ENCODE assay signal across 16 cellular contexts in the genomic region with DNA sequence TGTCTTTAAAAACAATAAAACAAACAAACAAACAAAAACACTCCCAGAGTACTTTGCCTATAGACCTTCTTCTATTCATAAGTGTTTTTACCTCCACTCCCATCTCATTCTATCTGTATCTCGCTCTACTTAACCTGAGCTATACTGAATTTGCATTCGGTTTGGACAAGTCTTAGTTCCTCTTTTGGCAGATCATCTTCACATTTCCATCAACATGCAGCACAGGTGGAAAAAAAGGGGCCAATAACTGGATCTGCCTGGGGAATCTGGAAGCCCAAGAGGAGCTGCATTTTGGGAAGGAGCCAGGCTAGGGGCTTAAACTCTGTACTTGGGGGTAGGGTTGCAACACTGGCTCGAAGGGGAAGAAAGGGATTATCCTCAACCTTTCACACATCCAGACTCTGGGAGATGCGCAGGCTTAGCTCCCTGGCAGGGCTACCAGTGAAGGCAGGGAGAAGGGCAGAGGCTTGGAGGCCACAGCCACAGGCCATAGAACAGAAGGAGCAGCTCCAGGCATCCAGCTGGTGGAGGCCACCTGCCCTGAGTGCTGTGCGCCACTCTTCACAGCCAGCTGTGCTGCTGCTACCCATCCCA. TPM values are rescaled to one million over a fixed set of nuclear protein-coding genes. Genes with fewer than 3 reads are reported as not detected.
DNase-seq lines count a peak whose midpoint lies in the region; ATAC-seq and TF ChIP-seq lines count a peak whose summit lies in the region.
"Had no signal": no experiment of that assay in that cellular context is flagged by ENCODE, and none has a peak within 500 bp of the region (broad histone marks: within the 10 kb centered on the region; RNA-seq: fewer than 3 reads in every experiment).

No MANE protein-coding gene starts in this region.

- H3K27ac Mint-ChIP-seq in immature natural killer cell, result no peak overlapping the region
- H3K27ac Mint-ChIP-seq: activated T-helper 2 cell treated with anti-CD3 and anti-CD28 coated beads, Interferon-gamma antibody, Interleukin-2, Interleukin-4, amounts not matched to agents 10 μg/mL and 5 μg/mL and 100 μg/mL, durations not matched to agents 14 hours and 24 hours and 36 hours; brain; T-helper 1 cell treated with Interleukin-12 subunit alpha and Interleukin-12 subunit beta and Interleukin-4 antibody, amounts not matched to agents 30 μg/mL and 1 μg/mL, for 36 hours had no signal

- DNase-seq in GM10248 (ENCODE audit: extremely low spot score), result peak; percentile 56
- peak; percentile 12 for DNase-seq in NCI-H82 treated with DMSO at 0.1 percent for 48 hours (lab: John Stamatoyannopoulos, UW; ENCODE audit: unreplicated experiment)
- DNase-seq in occipital lobe (lab: John Stamatoyannopoulos, UW), result no peak
- no peak for DNase-seq in SW 1271 (lab: John Stamatoyannopoulos, UW)
- DNase-seq in CD1c-positive myeloid dendritic cell (ENCODE audit: extremely low spot score), result no peak
- no peak for DNase-seq in immature natural killer cell
- DNase-seq: GOT3; left cardiac atrium; naive thymus-derived CD4-positive, alpha-beta T cell; OCI-M1; stomach had no signal

- no peak for TF ChIP-seq CTCF in GM10248 (IDR thresholded peaks at IDR 0.05; ENCODE audit: control extremely low read depth, extremely low read depth, low read depth, missing control alignments)

- H3K4me1 Mint-ChIP-seq in immature natural killer cell, result no peaks in the 10 kb centered on the region

- H3K9me3 Mint-ChIP-seq in immature natural killer cell, result no peaks in the 10 kb centered on the region
- H3K9me3 Mint-ChIP-seq: activated T-helper 2 cell treated with anti-CD3 and anti-CD28 coated beads, Interferon-gamma antibody, Interleukin-2, Interleukin-4, amounts not matched to agents 10 μg/mL and 5 μg/mL and 100 μg/mL, durations not matched to agents 14 hours and 24 hours and 36 hours; brain; naive thymus-derived CD4-positive, alpha-beta T cell; T-helper 1 cell treated with Interleukin-12 subunit alpha and Interleukin-12 subunit beta and Interleukin-4 antibody, amounts not matched to agents 30 μg/mL and 1 μg/mL, for 36 hours had no signal

- POLR2A ChIA-PET in GM10248 (lab: Yijun Ruan, JAX), result interaction anchor here (0.7 kb wide), 1 partner anchor 62 kb away, joined by 3 read pairs; no protein-coding TSS in a partner anchor

- no peak overlapping the region for H3K4me3 Mint-ChIP-seq in immature natural killer cell
- H3K4me3 Mint-ChIP-seq: brain; T-helper 1 cell treated with Interleukin-12 subunit alpha and Interleukin-12 subunit beta and Interleukin-4 antibody, amounts not matched to agents 30 μg/mL and 1 μg/mL, for 36 hours had no signal

- peak; percentile 62 for ATAC-seq in GM19328 (IDR thresholded peaks at IDR 0.05; ENCODE audit: unreplicated experiment)
- peak; percentile 59 for ATAC-seq in HG02678 (IDR thresholded peaks at IDR 0.05; ENCODE audit: unreplicated experiment)
- ATAC-seq: left cardiac atrium; naive thymus-derived CD4-positive, alpha-beta T cell had no signal

- CTCF ChIA-PET in GM10248 (lab: Yijun Ruan, JAX), result interaction anchor here (1.0 to 1.7 kb wide), 6 partner anchors 8 to 92 kb away, joined by 3 to 6 read pairs (median 4); no protein-coding TSS in a partner anchor

- H3K36me3 Mint-ChIP-seq in immature natural killer cell, result no peaks in the 10 kb centered on the region
- H3K36me3 Mint-ChIP-seq: brain; naive thymus-derived CD4-positive, alpha-beta T cell had no signal

- peaks cover 2 to 3% (median 3%) of the 10 kb centered on the region in 3 donors for H3K27me3 Mint-ChIP-seq in immature natural killer cell (ENCODE audit: low read depth in 3 of 3)
- H3K27me3 Mint-ChIP-seq: naive thymus-derived CD4-positive, alpha-beta T cell had no signal

RNA-seq across cellular contexts. Expression of a gene that starts 4.1 kb away (rescaled TPM):
- total RNA-seq in occipital lobe, result 0.31 TPM
- polyA plus RNA-seq in immature natural killer cell, result 10 to 100 TPM; 18.2 to 42.3 (median 25.7) TPM

Comparison
In these comparisons a context has a peak if more than half of its experiments do, and no peak if none do; other contexts are left out.
1. DNase-seq: peak in GM10248 (single experiment) and NCI-H82 treated with DMSO at 0.1 percent for 48 hours (single experiment); none in occipital lobe (single experiment), SW 1271 (0 of 2), CD1c-positive myeloid dendritic cell (single experiment) and immature natural killer cell (0 of 3).